In the genomic region with DNA sequence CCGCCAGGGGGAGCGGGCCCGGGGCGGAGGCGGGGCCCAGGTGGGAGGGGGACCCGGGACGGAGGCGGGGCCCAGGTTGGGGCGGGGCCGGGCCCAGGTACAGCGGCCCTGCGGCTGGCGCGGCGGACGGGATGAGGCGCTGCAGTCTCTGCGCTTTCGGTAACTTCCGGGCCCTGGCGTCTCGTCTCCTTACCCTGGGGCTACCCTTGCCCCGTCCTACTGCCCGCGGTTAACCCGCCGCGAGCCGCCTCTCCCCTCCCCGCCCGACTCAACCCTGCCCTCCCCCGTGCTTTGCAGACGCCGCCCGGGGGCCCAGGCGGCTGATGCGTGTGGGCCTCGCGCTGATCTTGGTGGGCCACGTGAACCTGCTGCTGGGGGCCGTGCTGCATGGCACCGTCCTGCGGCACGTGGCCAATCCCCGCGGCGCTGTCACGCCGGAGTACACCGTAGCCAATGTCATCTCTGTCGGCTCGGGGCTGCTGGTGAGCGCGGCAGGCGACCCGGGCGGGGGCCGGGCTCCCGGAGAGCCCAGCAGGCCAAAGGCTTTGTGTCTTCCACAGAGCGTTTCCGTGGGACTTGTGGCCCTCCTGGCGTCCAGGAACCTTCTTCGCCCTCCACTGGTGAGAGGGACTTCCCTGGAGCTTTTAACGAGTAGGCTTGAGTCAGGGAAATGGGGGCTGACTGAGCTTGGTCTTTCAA, we compare ENCODE assay signal across 2 cellular contexts.
TF ChIP-seq lines count a peak whose summit lies in the region.

A gene with protein sequence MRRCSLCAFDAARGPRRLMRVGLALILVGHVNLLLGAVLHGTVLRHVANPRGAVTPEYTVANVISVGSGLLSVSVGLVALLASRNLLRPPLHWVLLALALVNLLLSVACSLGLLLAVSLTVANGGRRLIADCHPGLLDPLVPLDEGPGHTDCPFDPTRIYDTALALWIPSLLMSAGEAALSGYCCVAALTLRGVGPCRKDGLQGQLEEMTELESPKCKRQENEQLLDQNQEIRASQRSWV (plus strand): TSS at position 100 of the 699 bp plus-strand sequence. CDS start 32 bp downstream, at position 132.

TF ChIP-seq in WTC11, 78 proteins besides CTCF, POLR2A, EP300 and RAD21 (continues in another document):
- TF ChIP-seq, protein P1, sequence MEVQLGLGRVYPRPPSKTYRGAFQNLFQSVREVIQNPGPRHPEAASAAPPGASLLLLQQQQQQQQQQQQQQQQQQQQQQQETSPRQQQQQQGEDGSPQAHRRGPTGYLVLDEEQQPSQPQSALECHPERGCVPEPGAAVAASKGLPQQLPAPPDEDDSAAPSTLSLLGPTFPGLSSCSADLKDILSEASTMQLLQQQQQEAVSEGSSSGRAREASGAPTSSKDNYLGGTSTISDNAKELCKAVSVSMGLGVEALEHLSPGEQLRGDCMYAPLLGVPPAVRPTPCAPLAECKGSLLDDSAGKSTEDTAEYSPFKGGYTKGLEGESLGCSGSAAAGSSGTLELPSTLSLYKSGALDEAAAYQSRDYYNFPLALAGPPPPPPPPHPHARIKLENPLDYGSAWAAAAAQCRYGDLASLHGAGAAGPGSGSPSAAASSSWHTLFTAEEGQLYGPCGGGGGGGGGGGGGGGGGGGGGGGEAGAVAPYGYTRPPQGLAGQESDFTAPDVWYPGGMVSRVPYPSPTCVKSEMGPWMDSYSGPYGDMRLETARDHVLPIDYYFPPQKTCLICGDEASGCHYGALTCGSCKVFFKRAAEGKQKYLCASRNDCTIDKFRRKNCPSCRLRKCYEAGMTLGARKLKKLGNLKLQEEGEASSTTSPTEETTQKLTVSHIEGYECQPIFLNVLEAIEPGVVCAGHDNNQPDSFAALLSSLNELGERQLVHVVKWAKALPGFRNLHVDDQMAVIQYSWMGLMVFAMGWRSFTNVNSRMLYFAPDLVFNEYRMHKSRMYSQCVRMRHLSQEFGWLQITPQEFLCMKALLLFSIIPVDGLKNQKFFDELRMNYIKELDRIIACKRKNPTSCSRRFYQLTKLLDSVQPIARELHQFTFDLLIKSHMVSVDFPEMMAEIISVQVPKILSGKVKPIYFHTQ (CRISPR knock-in tag; IDR thresholded peaks at IDR 0.05), result 0 out of 2 replicates have a peak, but pooled peaks have one; percentile 42
- peak; percentile 88 for TF ChIP-seq FOXP1 (CRISPR knock-in tag; IDR thresholded peaks at IDR 0.05; ENCODE audit: borderline replicate concordance)
- TF ChIP-seq, protein P2, sequence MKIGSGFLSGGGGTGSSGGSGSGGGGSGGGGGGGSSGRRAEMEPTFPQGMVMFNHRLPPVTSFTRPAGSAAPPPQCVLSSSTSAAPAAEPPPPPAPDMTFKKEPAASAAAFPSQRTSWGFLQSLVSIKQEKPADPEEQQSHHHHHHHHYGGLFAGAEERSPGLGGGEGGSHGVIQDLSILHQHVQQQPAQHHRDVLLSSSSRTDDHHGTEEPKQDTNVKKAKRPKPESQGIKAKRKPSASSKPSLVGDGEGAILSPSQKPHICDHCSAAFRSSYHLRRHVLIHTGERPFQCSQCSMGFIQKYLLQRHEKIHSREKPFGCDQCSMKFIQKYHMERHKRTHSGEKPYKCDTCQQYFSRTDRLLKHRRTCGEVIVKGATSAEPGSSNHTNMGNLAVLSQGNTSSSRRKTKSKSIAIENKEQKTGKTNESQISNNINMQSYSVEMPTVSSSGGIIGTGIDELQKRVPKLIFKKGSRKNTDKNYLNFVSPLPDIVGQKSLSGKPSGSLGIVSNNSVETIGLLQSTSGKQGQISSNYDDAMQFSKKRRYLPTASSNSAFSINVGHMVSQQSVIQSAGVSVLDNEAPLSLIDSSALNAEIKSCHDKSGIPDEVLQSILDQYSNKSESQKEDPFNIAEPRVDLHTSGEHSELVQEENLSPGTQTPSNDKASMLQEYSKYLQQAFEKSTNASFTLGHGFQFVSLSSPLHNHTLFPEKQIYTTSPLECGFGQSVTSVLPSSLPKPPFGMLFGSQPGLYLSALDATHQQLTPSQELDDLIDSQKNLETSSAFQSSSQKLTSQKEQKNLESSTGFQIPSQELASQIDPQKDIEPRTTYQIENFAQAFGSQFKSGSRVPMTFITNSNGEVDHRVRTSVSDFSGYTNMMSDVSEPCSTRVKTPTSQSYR (CRISPR knock-in tag; IDR thresholded peaks at IDR 0.05), result 0 out of 2 replicates have a peak, but pooled peaks have one; percentile 43
- no peak for TF ChIP-seq FOXJ3 (CRISPR knock-in tag; IDR thresholded peaks at IDR 0.05; ENCODE audit: borderline replicate concordance)
- TF ChIP-seq SMAD4 (CRISPR knock-in tag; IDR thresholded peaks at IDR 0.05), result no peak
- TF ChIP-seq, protein P3, sequence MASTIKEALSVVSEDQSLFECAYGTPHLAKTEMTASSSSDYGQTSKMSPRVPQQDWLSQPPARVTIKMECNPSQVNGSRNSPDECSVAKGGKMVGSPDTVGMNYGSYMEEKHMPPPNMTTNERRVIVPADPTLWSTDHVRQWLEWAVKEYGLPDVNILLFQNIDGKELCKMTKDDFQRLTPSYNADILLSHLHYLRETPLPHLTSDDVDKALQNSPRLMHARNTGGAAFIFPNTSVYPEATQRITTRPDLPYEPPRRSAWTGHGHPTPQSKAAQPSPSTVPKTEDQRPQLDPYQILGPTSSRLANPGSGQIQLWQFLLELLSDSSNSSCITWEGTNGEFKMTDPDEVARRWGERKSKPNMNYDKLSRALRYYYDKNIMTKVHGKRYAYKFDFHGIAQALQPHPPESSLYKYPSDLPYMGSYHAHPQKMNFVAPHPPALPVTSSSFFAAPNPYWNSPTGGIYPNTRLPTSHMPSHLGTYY (CRISPR knock-in tag; IDR thresholded peaks at IDR 0.05), result no peak
- no peak for TF ChIP-seq ZNF416 (CRISPR knock-in tag; IDR thresholded peaks at IDR 0.05)
- TF ChIP-seq, protein P4, sequence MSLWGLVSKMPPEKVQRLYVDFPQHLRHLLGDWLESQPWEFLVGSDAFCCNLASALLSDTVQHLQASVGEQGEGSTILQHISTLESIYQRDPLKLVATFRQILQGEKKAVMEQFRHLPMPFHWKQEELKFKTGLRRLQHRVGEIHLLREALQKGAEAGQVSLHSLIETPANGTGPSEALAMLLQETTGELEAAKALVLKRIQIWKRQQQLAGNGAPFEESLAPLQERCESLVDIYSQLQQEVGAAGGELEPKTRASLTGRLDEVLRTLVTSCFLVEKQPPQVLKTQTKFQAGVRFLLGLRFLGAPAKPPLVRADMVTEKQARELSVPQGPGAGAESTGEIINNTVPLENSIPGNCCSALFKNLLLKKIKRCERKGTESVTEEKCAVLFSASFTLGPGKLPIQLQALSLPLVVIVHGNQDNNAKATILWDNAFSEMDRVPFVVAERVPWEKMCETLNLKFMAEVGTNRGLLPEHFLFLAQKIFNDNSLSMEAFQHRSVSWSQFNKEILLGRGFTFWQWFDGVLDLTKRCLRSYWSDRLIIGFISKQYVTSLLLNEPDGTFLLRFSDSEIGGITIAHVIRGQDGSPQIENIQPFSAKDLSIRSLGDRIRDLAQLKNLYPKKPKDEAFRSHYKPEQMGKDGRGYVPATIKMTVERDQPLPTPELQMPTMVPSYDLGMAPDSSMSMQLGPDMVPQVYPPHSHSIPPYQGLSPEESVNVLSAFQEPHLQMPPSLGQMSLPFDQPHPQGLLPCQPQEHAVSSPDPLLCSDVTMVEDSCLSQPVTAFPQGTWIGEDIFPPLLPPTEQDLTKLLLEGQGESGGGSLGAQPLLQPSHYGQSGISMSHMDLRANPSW (CRISPR knock-in tag; conservative IDR thresholded peaks at IDR 0.05; ENCODE audit: low read depth), result no peak

TF ChIP-seq in H1, 55 proteins besides CTCF, POLR2A, EP300 and RAD21 (continued from another document):
- TF ChIP-seq, protein P5, sequence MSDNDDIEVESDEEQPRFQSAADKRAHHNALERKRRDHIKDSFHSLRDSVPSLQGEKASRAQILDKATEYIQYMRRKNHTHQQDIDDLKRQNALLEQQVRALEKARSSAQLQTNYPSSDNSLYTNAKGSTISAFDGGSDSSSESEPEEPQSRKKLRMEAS (IDR thresholded peaks at IDR 0.05), result peak; percentile 98
- TF ChIP-seq, protein P6, sequence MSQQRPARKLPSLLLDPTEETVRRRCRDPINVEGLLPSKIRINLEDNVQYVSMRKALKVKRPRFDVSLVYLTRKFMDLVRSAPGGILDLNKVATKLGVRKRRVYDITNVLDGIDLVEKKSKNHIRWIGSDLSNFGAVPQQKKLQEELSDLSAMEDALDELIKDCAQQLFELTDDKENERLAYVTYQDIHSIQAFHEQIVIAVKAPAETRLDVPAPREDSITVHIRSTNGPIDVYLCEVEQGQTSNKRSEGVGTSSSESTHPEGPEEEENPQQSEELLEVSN (IDR thresholded peaks at IDR 0.05), result peak; percentile 82
- TF ChIP-seq KDM1A (IDR thresholded peaks at IDR 0.05; ENCODE audit: borderline replicate concordance, low read length) (0 out of 2 replicates have a peak, but pooled peaks have one; percentile 20), NANOG (IDR thresholded peaks at IDR 0.05; ENCODE audit: insufficient read depth, low read depth, low read length, poor library complexity, severe bottlenecking) (no peak), TAF1 (IDR thresholded peaks at IDR 0.05; ENCODE audit: low read depth, low read length) (peak; percentile 58), ASH2L (IDR thresholded peaks at IDR 0.05; ENCODE audit: low read length) (peak; percentile 67), KDM4A (IDR thresholded peaks at IDR 0.05; ENCODE audit: low read depth, low read length, severe bottlenecking) (peak; percentile 76), GTF2F1 (IDR thresholded peaks at IDR 0.05; ENCODE audit: borderline replicate concordance, low read depth, low read length) (no peak), TBP (IDR thresholded peaks at IDR 0.05; ENCODE audit: low read depth, low read length) (no peak; the same call in 1 of the 2 replicates), JUN (IDR thresholded peaks at IDR 0.05; ENCODE audit: low read depth, low read length) (no peak), YY1 (IDR thresholded peaks at IDR 0.05; ENCODE audit: low read depth, low read length) (no peak), SRF (IDR thresholded peaks at IDR 0.05; ENCODE audit: low read depth, low read length) (no peak), SIN3A (conservative IDR thresholded peaks at IDR 0.05 in 1 of 2, IDR thresholded peaks at IDR 0.05 in 1 of 2; ENCODE audit: low read depth in 1 of 2, low read length in 2 of 2) (peak in 1 of 2 experiments; percentile 82; a peak in 2 of 4 replicates)
- TF ChIP-seq, protein P7, sequence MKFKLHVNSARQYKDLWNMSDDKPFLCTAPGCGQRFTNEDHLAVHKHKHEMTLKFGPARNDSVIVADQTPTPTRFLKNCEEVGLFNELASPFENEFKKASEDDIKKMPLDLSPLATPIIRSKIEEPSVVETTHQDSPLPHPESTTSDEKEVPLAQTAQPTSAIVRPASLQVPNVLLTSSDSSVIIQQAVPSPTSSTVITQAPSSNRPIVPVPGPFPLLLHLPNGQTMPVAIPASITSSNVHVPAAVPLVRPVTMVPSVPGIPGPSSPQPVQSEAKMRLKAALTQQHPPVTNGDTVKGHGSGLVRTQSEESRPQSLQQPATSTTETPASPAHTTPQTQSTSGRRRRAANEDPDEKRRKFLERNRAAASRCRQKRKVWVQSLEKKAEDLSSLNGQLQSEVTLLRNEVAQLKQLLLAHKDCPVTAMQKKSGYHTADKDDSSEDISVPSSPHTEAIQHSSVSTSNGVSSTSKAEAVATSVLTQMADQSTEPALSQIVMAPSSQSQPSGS (IDR thresholded peaks at IDR 0.05; ENCODE audit: low read length), result no peak
- TF ChIP-seq, protein P8, sequence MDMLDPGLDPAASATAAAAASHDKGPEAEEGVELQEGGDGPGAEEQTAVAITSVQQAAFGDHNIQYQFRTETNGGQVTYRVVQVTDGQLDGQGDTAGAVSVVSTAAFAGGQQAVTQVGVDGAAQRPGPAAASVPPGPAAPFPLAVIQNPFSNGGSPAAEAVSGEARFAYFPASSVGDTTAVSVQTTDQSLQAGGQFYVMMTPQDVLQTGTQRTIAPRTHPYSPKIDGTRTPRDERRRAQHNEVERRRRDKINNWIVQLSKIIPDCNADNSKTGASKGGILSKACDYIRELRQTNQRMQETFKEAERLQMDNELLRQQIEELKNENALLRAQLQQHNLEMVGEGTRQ (IDR thresholded peaks at IDR 0.05; ENCODE audit: low read length), result peak; percentile 46; the same call in 1 of the 2 replicates
